In genomic region chr7:35727571-35727970, GRCh38 we compare ENCODE assay signal across 9 cellular contexts. TPM values are rescaled to one million over a fixed set of nuclear protein-coding genes. Genes with fewer than 3 reads are reported as not detected.
DNase-seq lines count a peak whose midpoint lies in the region; ATAC-seq and TF ChIP-seq lines count a peak whose summit lies in the region.
"Had no signal": no experiment of that assay in that cellular context is flagged by ENCODE, and none has a peak within 500 bp of the region (broad histone marks: within the 10 kb centered on the region; RNA-seq: fewer than 3 reads in every experiment).

No MANE protein-coding gene starts in this region.

- in situ Hi-C loops in GM13977 (cut with MboI; ENCODE audit: low pct_unique_long_range_greater_than_20kb, low sequenced_read_pairs, unreplicated experiment): no loop called here

- ATAC-seq in GM21717 (IDR thresholded peaks at IDR 0.05; ENCODE audit: unreplicated experiment): peak; percentile 15
- no peak for ATAC-seq in HG02970 (IDR thresholded peaks at IDR 0.05; ENCODE audit: low FRiP score, unreplicated experiment)

- peak; percentile 37 for TF ChIP-seq CTCF in GM13977 (IDR thresholded peaks at IDR 0.05; ENCODE audit: extremely low read depth, insufficient read depth, missing control alignments)
- no peak for TF ChIP-seq CTCF in nephron progenitor cell (IDR thresholded peaks at IDR 0.05)

- peak; percentile 12 for DNase-seq in GM13977 (ENCODE audit: low spot score)
- peak; percentile 50 to 63 (median 57) for DNase-seq in immature natural killer cell
- DNase-seq in DMS153 treated with DMSO at 0.1 percent for 48 hours (lab: John Stamatoyannopoulos, UW; ENCODE audit: unreplicated experiment): no peak
- no peak for DNase-seq in nephron progenitor cell
- DNase-seq: SHP77, thyroid gland had no signal

- H3K4me1 Mint-ChIP-seq in T-helper 1 cell treated with Interleukin-12 subunit alpha and Interleukin-12 subunit beta and Interleukin-4 antibody, amounts not matched to agents 30 μg/mL and 1 μg/mL, for 36 hours (ENCODE audit: low read depth): peaks cover 51% of the 10 kb centered on the region
- H3K4me1 Mint-ChIP-seq in immature natural killer cell (peaks cover 86 to 96% of the 10 kb centered on the region in 2 donors), nephron progenitor cell (peaks cover 4% of the 10 kb centered on the region)

- H3K27ac Mint-ChIP-seq in T-helper 1 cell treated with Interleukin-12 subunit alpha and Interleukin-12 subunit beta and Interleukin-4 antibody, amounts not matched to agents 30 μg/mL and 1 μg/mL, for 36 hours: peak overlapping the region; percentile 21
- peak overlapping the region; percentile 78 to 94 (median 93) for H3K27ac Mint-ChIP-seq in immature natural killer cell
- no peak overlapping the region for H3K27ac Mint-ChIP-seq in nephron progenitor cell

- H3K9me3 Mint-ChIP-seq in T-helper 1 cell treated with Interleukin-12 subunit alpha and Interleukin-12 subunit beta and Interleukin-4 antibody, amounts not matched to agents 30 μg/mL and 1 μg/mL, for 36 hours: no peaks in the 10 kb centered on the region
- H3K9me3 Mint-ChIP-seq in immature natural killer cell (no peaks in the 10 kb centered on the region), nephron progenitor cell (no peaks in the 10 kb centered on the region)

- no peak overlapping the region for H3K4me3 Mint-ChIP-seq in T-helper 1 cell treated with Interleukin-12 subunit alpha and Interleukin-12 subunit beta and Interleukin-4 antibody, amounts not matched to agents 30 μg/mL and 1 μg/mL, for 36 hours
- peak overlapping the region; percentile 56 to 76 (median 63) for H3K4me3 Mint-ChIP-seq in immature natural killer cell
- no peak overlapping the region for H3K4me3 Mint-ChIP-seq in nephron progenitor cell

- H3K27me3 Mint-ChIP-seq in T-helper 1 cell treated with Interleukin-12 subunit alpha and Interleukin-12 subunit beta and Interleukin-4 antibody, amounts not matched to agents 30 μg/mL and 1 μg/mL, for 36 hours (ENCODE audit: low read depth): no peaks in the 10 kb centered on the region
- peaks cover 19 to 22% (median 21%) of the 10 kb centered on the region in 3 donors for H3K27me3 Mint-ChIP-seq in immature natural killer cell (ENCODE audit: low read depth in 3 of 3)
- peaks cover 6% of the 10 kb centered on the region for H3K27me3 Mint-ChIP-seq in nephron progenitor cell (ENCODE audit: low read depth, poor library complexity)

- peaks cover 1% of the 10 kb centered on the region for H3K36me3 Mint-ChIP-seq in T-helper 1 cell treated with Interleukin-12 subunit alpha and Interleukin-12 subunit beta and Interleukin-4 antibody, amounts not matched to agents 30 μg/mL and 1 μg/mL, for 36 hours (ENCODE audit: low read depth)
- H3K36me3 Mint-ChIP-seq in immature natural killer cell (no peaks in the 10 kb centered on the region), nephron progenitor cell (ENCODE audit: low read depth) (no peaks in the 10 kb centered on the region)

RNA-seq across cellular contexts. Expression of gene HERPUD2, which starts 32.6 kb away (rescaled TPM):
- 100 to 1,000 TPM in 1 of 3 donors, 10 to 100 TPM in 2; 65.1 to 115 (median 91.4) TPM for polyA plus RNA-seq in immature natural killer cell

Comparison
In these comparisons a context has a peak if more than half of its experiments do, and no peak if none do; other contexts are left out.
1. DNase-seq: peak in GM13977 (single experiment) and immature natural killer cell (3 of 3); none in DMS153 treated with DMSO at 0.1 percent for 48 hours (single experiment) and nephron progenitor cell (single experiment).
2. H3K4me3 Mint-ChIP-seq: peak in immature natural killer cell (5 of 5); none in T-helper 1 cell treated with Interleukin-12 subunit alpha and Interleukin-12 subunit beta and Interleukin-4 antibody, amounts not matched to agents 30 μg/mL and 1 μg/mL, for 36 hours (single experiment) and nephron progenitor cell (single experiment).